8 cellular contexts compared by ENCODE assay signal in genomic region chr19:11373885-11374448, GRCh38. TPM values are rescaled to one million over a fixed set of nuclear protein-coding genes. Genes with fewer than 3 reads are reported as not detected.
DNase-seq lines count a peak whose midpoint lies in the region; TF ChIP-seq lines count a peak whose summit lies in the region.

No MANE protein-coding gene starts in this region.

- H3K9me2 ChIP-seq in OCI-LY1 (ENCODE audit: low read depth, low read length), result no peaks in the 10 kb centered on the region

- H3K4me3 ChIP-seq in OCI-LY1 (ENCODE audit: low read depth, low read length, poor library complexity, severe bottlenecking) (peak overlapping the region; percentile 64), epithelial cell of esophagus (ENCODE audit: low read length) (peak overlapping the region; percentile 53), rectal smooth muscle tissue (ENCODE audit: low read length) (peak overlapping the region; percentile 83)

- H3K9ac ChIP-seq in OCI-LY1 (ENCODE audit: low read length) (peak overlapping the region; percentile 66), rectal smooth muscle tissue (ENCODE audit: low read length) (no peak overlapping the region)

- no peaks in the 10 kb centered on the region for H3K9me3 ChIP-seq in OCI-LY1 (ENCODE audit: low read length)

- peaks cover 14% of the 10 kb centered on the region; the same call in 1 of the 2 replicates for H3K36me3 ChIP-seq in OCI-LY1 (ENCODE audit: insufficient read depth, low read length)
- no peaks in the 10 kb centered on the region for H3K36me3 ChIP-seq in rectal smooth muscle tissue (ENCODE audit: control insufficient read depth, insufficient read depth, low read length)

- H2AFZ ChIP-seq in OCI-LY1 (ENCODE audit: low read length), result no peak overlapping the region

- H3K4me1 ChIP-seq in OCI-LY1 (ENCODE audit: insufficient read depth, low read length, severe bottlenecking) (peaks cover 31% of the 10 kb centered on the region), rectal smooth muscle tissue (ENCODE audit: control insufficient read depth, insufficient read depth, low read length) (peaks cover 28% of the 10 kb centered on the region)

- peak; percentile 31 for DNase-seq in GDM1 (lab: John Stamatoyannopoulos, UW)
- no peak for DNase-seq in epithelial cell of esophagus (ENCODE audit: low read depth)
- no peak for DNase-seq in GM20000 (ENCODE audit: low spot score)
- DNase-seq in cerebellum (ENCODE audit: low spot score), result no peak
- DNase-seq in dermis blood vessel endothelial cell, result no peak
- DNase-seq in posterior vena cava (ENCODE audit: low spot score), result no peak

- no peaks in the 10 kb centered on the region for H3F3A ChIP-seq in OCI-LY1 (ENCODE audit: insufficient read depth, low read length)

- H3K79me2 ChIP-seq in OCI-LY1 (ENCODE audit: insufficient read depth, low read length), result no peaks in the 10 kb centered on the region

- intact Hi-C loops in posterior vena cava (cut with DNase I), result no loop called here

- H3K27ac ChIP-seq in OCI-LY1 (ENCODE audit: low read depth, low read length, poor library complexity, severe bottlenecking) (no peak overlapping the region), rectal smooth muscle tissue (ENCODE audit: low read depth, low read length) (peak overlapping the region; percentile 96)

- no peaks in the 10 kb centered on the region for H4K20me1 ChIP-seq in OCI-LY1 (ENCODE audit: insufficient read depth, low read length)

- peak overlapping the region; percentile 84 for H3K4me2 ChIP-seq in OCI-LY1 (ENCODE audit: low read length)

- TF ChIP-seq CTCF in OCI-LY1 (IDR thresholded peaks at IDR 0.05; ENCODE audit: low read length) (no peak), epithelial cell of esophagus (IDR thresholded peaks at IDR 0.05; ENCODE audit: insufficient read depth, low read depth, low read length, missing control alignments) (no peak), GM20000 (IDR thresholded peaks at IDR 0.05; ENCODE audit: extremely low read depth, missing control alignments) (no peak)

- H3K27me3 ChIP-seq in OCI-LY1 (ENCODE audit: insufficient read depth, low read length) (no peaks in the 10 kb centered on the region), rectal smooth muscle tissue (ENCODE audit: control insufficient read depth, insufficient read depth, low read length) (no peaks in the 10 kb centered on the region)

RNA-seq across cellular contexts. Expression of gene SWSAP1, which starts 0.5 kb away (rescaled TPM):
- 0.64 TPM for total RNA-seq in cerebellum
- 0.79 and 0.85 TPM in 2 replicates for total RNA-seq in dermis blood vessel endothelial cell
- total RNA-seq in posterior vena cava, result 1 to 10 TPM; 1.2 to 1.8 TPM

RNA-seq across cellular contexts. Expression of gene EPOR, which starts 10.1 kb away (rescaled TPM):
- total RNA-seq in cerebellum (3.3 TPM), dermis blood vessel endothelial cell (6.0 and 8.2 TPM in 2 replicates), posterior vena cava (1 to 10 TPM; 4.0 to 6.4 TPM)

RNA-seq across cellular contexts. Expression of gene PLPPR2, which starts 18.7 kb away (rescaled TPM):
- 23.7 TPM for total RNA-seq in cerebellum
- 8.7 and 14.1 TPM in 2 replicates for total RNA-seq in dermis blood vessel endothelial cell
- 10 to 100 TPM; 38.4 to 40.2 TPM for total RNA-seq in posterior vena cava

RNA-seq across cellular contexts. Expression of gene CCDC159, which starts 27.6 kb away (rescaled TPM):
- 7.5 TPM for total RNA-seq in cerebellum
- 7.8 and 10.4 TPM in 2 replicates for total RNA-seq in dermis blood vessel endothelial cell
- 10 to 100 TPM; 13.0 to 20.9 TPM for total RNA-seq in posterior vena cava

RNA-seq across cellular contexts. Expression of gene TMEM205, which starts 27.9 kb away (rescaled TPM):
- total RNA-seq in cerebellum, result 20.5 TPM
- 105 and 267 TPM in 2 replicates for total RNA-seq in dermis blood vessel endothelial cell
- 10 to 100 TPM; 41.5 to 42.9 TPM for total RNA-seq in posterior vena cava
